In genomic region chr3:20340324-20340928, GRCh38 we compare ENCODE assay signal across 8 cellular contexts.
DNase-seq lines count a peak whose midpoint lies in the region; ATAC-seq lines count a peak whose summit lies in the region.

No MANE protein-coding gene starts in this region.

- ATAC-seq in GM19467 (IDR thresholded peaks at IDR 0.05; ENCODE audit: unreplicated experiment), result peak; percentile 88
- ATAC-seq in HG03558 (IDR thresholded peaks at IDR 0.05; ENCODE audit: extremely low read depth, unreplicated experiment), result peak; percentile 62

- no peak overlapping the region for H3K27ac ChIP-seq in epithelial cell of prostate

- DNase-seq in COR-L47 (lab: John Stamatoyannopoulos, UW), result peak; percentile 9
- DNase-seq in NOMO-1 (lab: John Stamatoyannopoulos, UW; ENCODE audit: unreplicated experiment in 2 of 2), result peak; percentile 70 to 71
- peak; percentile 0 for DNase-seq in activated CD8-positive, alpha-beta memory T cell treated with anti-CD3 and anti-CD28 coated beads, Interleukin-2, amount 50 U/mL, for 1 hour (ENCODE audit: extremely low read depth)
- DNase-seq in epithelial cell of prostate (ENCODE audit: low read depth, low spot score), result peak; percentile 8
- peak; percentile 79 for DNase-seq in myocyte (ENCODE audit: low read depth)
- DNase-seq in stimulated activated CD8-positive, alpha-beta memory T cell treated with anti-CD3 and anti-CD28 coated beads, Interleukin-7, amount 100 ng/mL, for 48 hours (ENCODE audit: extremely low read depth in 1 of 2, low read depth in 1 of 2), result peak; percentile 6 to 24

Comparison
In these comparisons a context has a peak if more than half of its experiments do, and no peak if none do; other contexts are left out.
1. DNase-seq: peak in every context shown above with its lines; median percentile 79 in myocyte; 70 in NOMO-1; 15 in stimulated activated CD8-positive, alpha-beta memory T cell treated with anti-CD3 and anti-CD28 coated beads, Interleukin-7, amount 100 ng/mL, for 48 hours; 9 in COR-L47; 8 in epithelial cell of prostate; 0 in activated CD8-positive, alpha-beta memory T cell treated with anti-CD3 and anti-CD28 coated beads, Interleukin-2, amount 50 U/mL, for 1 hour.